In the genomic region with DNA sequence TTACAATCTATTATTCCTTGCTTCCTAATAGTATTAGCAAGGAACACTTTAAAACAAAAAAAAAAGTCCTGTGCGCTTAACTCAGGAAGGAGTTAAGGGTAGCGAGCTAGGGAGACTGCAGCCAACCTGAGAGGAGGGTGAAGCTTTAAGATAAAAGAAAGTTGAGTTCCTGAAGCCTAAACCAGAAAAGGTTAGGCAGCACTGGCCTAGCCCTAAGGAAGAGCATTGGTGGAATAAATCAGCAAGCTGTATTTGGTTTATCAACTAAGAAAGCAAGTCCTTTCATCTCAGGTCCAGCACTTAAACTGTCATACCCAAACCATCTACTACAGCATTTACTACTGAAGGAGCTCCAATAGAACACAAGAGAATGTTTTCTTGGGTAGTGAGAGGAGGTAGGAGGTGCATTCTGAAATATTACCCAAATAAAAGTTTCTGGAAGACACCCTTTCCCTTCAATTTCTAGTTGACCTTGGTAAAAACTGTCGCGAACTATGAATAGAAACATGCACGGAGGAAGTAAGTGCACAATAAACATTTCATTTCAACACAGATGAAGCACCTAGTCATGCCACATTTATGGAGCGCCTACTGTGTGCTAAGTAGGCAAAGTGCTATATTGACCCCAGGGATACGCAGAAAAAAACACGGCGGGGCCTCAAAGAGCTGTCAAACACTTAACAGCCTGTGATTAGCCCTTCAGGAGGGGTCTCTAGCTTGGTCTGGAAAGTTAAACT, we compare ENCODE assay signal across 1 cellular context.
TF ChIP-seq lines count a peak whose summit lies in the region.

No MANE protein-coding gene starts in this region.

TF ChIP-seq in neural cell, 6 proteins besides CTCF, POLR2A, EP300 and RAD21 (continued from another document):
- TF ChIP-seq EZH2 (IDR thresholded peaks at IDR 0.05; ENCODE audit: borderline replicate concordance, insufficient read depth, low read length, poor library complexity, severe bottlenecking): no peak
- no peak for TF ChIP-seq MXI1 (conservative IDR thresholded peaks at IDR 0.05; ENCODE audit: poor library complexity, severe bottlenecking)
TF ChIP-seq in neural cell: peak in this region for 0.
